ENCODE assay signal across 13 cellular contexts in the genomic region with DNA sequence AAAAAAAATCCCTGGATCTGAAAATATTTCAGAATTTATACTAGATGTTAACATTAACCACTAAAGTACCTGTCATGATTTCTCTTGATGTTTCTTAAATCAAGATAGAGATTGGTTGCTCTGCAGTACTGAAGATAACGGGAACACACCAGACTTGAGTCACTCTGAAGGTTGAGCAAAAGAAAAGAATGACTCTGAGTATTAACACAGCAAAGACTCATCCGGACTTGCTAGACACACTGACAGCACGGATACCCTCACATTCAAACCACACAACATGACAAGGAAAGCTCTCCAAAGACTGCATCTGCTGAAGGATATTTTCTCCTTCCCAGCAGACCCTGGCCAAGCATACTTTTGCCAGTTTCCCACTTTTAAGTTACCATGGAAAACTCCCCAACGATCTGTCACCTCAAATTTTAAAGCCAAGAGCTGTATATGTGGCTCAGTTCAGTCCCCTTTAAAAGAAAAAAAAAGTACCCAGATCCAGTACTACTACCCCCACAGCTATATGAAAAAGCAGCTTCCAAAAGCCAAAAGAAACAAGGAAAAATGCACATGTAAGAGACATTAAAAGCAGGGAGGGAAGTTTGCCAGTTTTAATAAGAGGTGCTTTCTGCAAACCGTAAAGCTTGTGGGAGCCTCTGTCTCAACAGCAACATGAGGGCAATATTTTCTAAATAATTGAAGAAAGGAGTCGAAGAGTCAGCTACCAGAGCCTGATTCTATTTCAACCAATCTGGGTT.
"Had no signal": no experiment of that assay in that cellular context is flagged by ENCODE, and none has a peak within 500 bp of the region (broad histone marks: within the 10 kb centered on the region; RNA-seq: fewer than 3 reads in every experiment).

No MANE protein-coding gene starts in this region.

- H3K9me3 ChIP-seq: gastroesophageal sphincter, right atrium auricular region, SJCRH30, transverse colon had no signal

- ATAC-seq: gastroesophageal sphincter had no signal

- H3K36me3 ChIP-seq: SJCRH30 had no signal

- H3K4me1 ChIP-seq: SJCRH30 had no signal

- H3K27me3 ChIP-seq: dorsolateral prefrontal cortex, gastroesophageal sphincter, right atrium auricular region, SJCRH30, transverse colon had no signal

- DNase-seq: activated CD4-positive, alpha-beta memory T cell treated with anti-CD3 and anti-CD28 coated beads, Interleukin-2, amount 10 ng/mL, durations not matched to agents 7 days and 5 days; activated CD4-positive, alpha-beta T cell treated with anti-CD3 and anti-CD28 coated beads for 1 hour; activated gamma-delta T cell; activated naive CD8-positive, alpha-beta T cell treated with anti-CD3 and anti-CD28 coated beads for 36 hours; activated T-cell treated with anti-CD3 and anti-CD28 coated beads, Interleukin-2, amount 50 U/mL, for 48 hours; dorsolateral prefrontal cortex; midbrain; posterior cingulate gyrus; SJCRH30; transverse colon had no signal

- H3K27ac ChIP-seq: dorsolateral prefrontal cortex, SJCRH30, skin epidermis, transverse colon had no signal

- H3K4me3 ChIP-seq: dorsolateral prefrontal cortex, gastroesophageal sphincter, right atrium auricular region, SJCRH30, skin epidermis, transverse colon had no signal
